Comparison of ENCODE assay signal across 10 cellular contexts in the genomic region with DNA sequence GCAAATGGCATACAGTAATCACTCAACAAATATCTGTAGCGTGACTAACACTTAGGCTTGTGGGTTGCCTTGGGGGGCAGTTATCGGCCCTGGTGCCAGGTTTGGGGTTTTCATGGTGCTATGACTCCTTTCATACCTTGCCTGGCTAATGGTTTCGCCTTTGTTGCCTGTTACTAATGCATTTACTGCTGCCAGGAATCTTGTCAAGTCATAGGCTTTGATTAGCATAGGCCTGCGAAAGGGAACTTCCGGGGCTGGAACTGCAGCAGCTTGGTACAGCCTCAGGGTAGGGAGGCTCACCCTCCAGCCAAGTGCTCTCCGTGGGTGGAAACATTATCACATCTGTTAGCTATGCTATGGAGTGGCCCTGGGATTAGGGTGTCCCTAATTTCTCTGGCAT. TPM values are rescaled to one million over a fixed set of nuclear protein-coding genes. Genes with fewer than 3 reads are reported as not detected.
DNase-seq lines count a peak whose midpoint lies in the region; ATAC-seq and TF ChIP-seq lines count a peak whose summit lies in the region.
"Had no signal": no experiment of that assay in that cellular context is flagged by ENCODE, and none has a peak within 500 bp of the region (broad histone marks: within the 10 kb centered on the region; RNA-seq: fewer than 3 reads in every experiment).

No MANE protein-coding gene starts in this region.

- peaks cover 2% of the 10 kb centered on the region for H3K36me3 Mint-ChIP-seq in neural progenitor cell
- H3K36me3 Mint-ChIP-seq in activated T-helper 2 cell treated with anti-CD3 and anti-CD28 coated beads, Interferon-gamma antibody, Interleukin-2, Interleukin-4, amounts not matched to agents 10 μg/mL and 5 μg/mL and 100 μg/mL, durations not matched to agents 14 hours and 24 hours and 36 hours (ENCODE audit: low read depth) = no peaks in the 10 kb centered on the region

- H3K36me3 ChIP-seq in MG63 (no peaks in the 10 kb centered on the region), neural progenitor cell (no peaks in the 10 kb centered on the region)

- H3K4me1 Mint-ChIP-seq in neural progenitor cell = peaks cover 54% of the 10 kb centered on the region
- H3K4me1 Mint-ChIP-seq in activated T-helper 2 cell treated with anti-CD3 and anti-CD28 coated beads, Interferon-gamma antibody, Interleukin-2, Interleukin-4, amounts not matched to agents 10 μg/mL and 5 μg/mL and 100 μg/mL, durations not matched to agents 14 hours and 24 hours and 36 hours (ENCODE audit: low read depth) = no peaks in the 10 kb centered on the region

- H3K27ac ChIP-seq in cingulate gyrus (ENCODE audit: low read depth, low read length) (peak overlapping the region; percentile 85), neural progenitor cell (no peak overlapping the region)

- H3K9me3 ChIP-seq in MG63 (no peaks in the 10 kb centered on the region), neural progenitor cell (ENCODE audit: low read depth) (no peaks in the 10 kb centered on the region)

- H3K9ac ChIP-seq in neural progenitor cell = no peak overlapping the region

- no peaks in the 10 kb centered on the region for H4K20me1 ChIP-seq in neural progenitor cell (ENCODE audit: low read depth)

- no peak overlapping the region for H3K4me2 ChIP-seq in neural progenitor cell

- H2AFZ ChIP-seq in neural progenitor cell (replicated peaks) = peak overlapping the region; percentile 7

- no peak overlapping the region for H3K4me3 Mint-ChIP-seq in neural progenitor cell
- no peak overlapping the region for H3K4me3 Mint-ChIP-seq in activated T-helper 2 cell treated with anti-CD3 and anti-CD28 coated beads, Interferon-gamma antibody, Interleukin-2, Interleukin-4, amounts not matched to agents 10 μg/mL and 5 μg/mL and 100 μg/mL, durations not matched to agents 14 hours and 24 hours and 36 hours (ENCODE audit: low read depth)

- H3K27me3 ChIP-seq in MG63 (no peaks in the 10 kb centered on the region), neural progenitor cell (no peaks in the 10 kb centered on the region)

- H3K27me3 Mint-ChIP-seq in neural progenitor cell (ENCODE audit: insufficient read depth, low read depth) = peaks cover 2% of the 10 kb centered on the region
- no peaks in the 10 kb centered on the region for H3K27me3 Mint-ChIP-seq in activated T-helper 2 cell treated with anti-CD3 and anti-CD28 coated beads, Interferon-gamma antibody, Interleukin-2, Interleukin-4, amounts not matched to agents 10 μg/mL and 5 μg/mL and 100 μg/mL, durations not matched to agents 14 hours and 24 hours and 36 hours (ENCODE audit: low read depth)

- TF ChIP-seq CTCF in neural progenitor cell (IDR thresholded peaks at IDR 0.05) = no peak

- no peaks in the 10 kb centered on the region for H3K79me2 ChIP-seq in neural progenitor cell (ENCODE audit: low read depth)

- H3K4me1 ChIP-seq in neural progenitor cell = peaks cover 3% of the 10 kb centered on the region

- peaks cover 5% of the 10 kb centered on the region for H3F3A ChIP-seq in neural progenitor cell (ENCODE audit: low read depth)

- H3K9me3 Mint-ChIP-seq in neural progenitor cell = no peaks in the 10 kb centered on the region
- H3K9me3 Mint-ChIP-seq in activated T-helper 2 cell treated with anti-CD3 and anti-CD28 coated beads, Interferon-gamma antibody, Interleukin-2, Interleukin-4, amounts not matched to agents 10 μg/mL and 5 μg/mL and 100 μg/mL, durations not matched to agents 14 hours and 24 hours and 36 hours = no peaks in the 10 kb centered on the region

- no peak overlapping the region for H3K27ac Mint-ChIP-seq in neural progenitor cell
- no peak overlapping the region for H3K27ac Mint-ChIP-seq in activated T-helper 2 cell treated with anti-CD3 and anti-CD28 coated beads, Interferon-gamma antibody, Interleukin-2, Interleukin-4, amounts not matched to agents 10 μg/mL and 5 μg/mL and 100 μg/mL, durations not matched to agents 14 hours and 24 hours and 36 hours

- H3K4me3 ChIP-seq in MG63 = no peak overlapping the region
- H3K4me3 ChIP-seq in neural progenitor cell = no peak overlapping the region

- DNase-seq in ELR (ENCODE audit: low read depth) = peak; percentile 97
- DNase-seq in MG63 = peak; percentile 96
- no peak for DNase-seq in neural progenitor cell (ENCODE audit: low spot score)
- no peak for DNase-seq in OCI-M2 (lab: John Stamatoyannopoulos, UW; ENCODE audit: unreplicated experiment)
- no peak for DNase-seq in activated T-helper 2 cell treated with anti-CD3 and anti-CD28 coated beads, Interferon-gamma antibody, Interleukin-2, Interleukin-4, amounts not matched to agents 10 μg/mL and 5 μg/mL and 100 μg/mL, durations not matched to agents 14 hours and 24 hours and 36 hours (ENCODE audit: low spot score)
- DNase-seq in Kasumi-1 (lab: John Stamatoyannopoulos, UW) = no peak
- DNase-seq: activated effector memory CD4-positive, alpha-beta T cell treated with anti-CD3 and anti-CD28 coated beads, Interleukin-2, amount 50 U/mL, for 16 hours had no signal

- ATAC-seq in GM21367 (IDR thresholded peaks at IDR 0.05; ENCODE audit: unreplicated experiment) = no peak
- ATAC-seq: HCT116 had no signal

- intact Hi-C loops in activated T-helper 2 cell treated with anti-CD3 and anti-CD28 coated beads, Interferon-gamma antibody, Interleukin-2, Interleukin-4, amounts not matched to agents 10 μg/mL and 5 μg/mL and 100 μg/mL, durations not matched to agents 14 hours and 24 hours and 36 hours (cut with micrococcal nuclease) = no loop called here

RNA-seq across cellular contexts. Expression of a gene that starts 13.2 kb away (rescaled TPM):
- total RNA-seq in MG63 (2014; rRNA removed; shearing (Covaris generic); ENCODE audit: low replicate concordance) = 0.16 TPM in 1 of 2 replicates, not detected in the other
- 0.37 and 0.88 TPM in 2 replicates for total RNA-seq in neural progenitor cell (ENCODE audit: low replicate concordance)
- not detected in 2 replicates for total RNA-seq in activated T-helper 2 cell treated with anti-CD3 and anti-CD28 coated beads, Interferon-gamma antibody, Interleukin-2, Interleukin-4, amounts not matched to agents 10 μg/mL and 5 μg/mL and 100 μg/mL, durations not matched to agents 14 hours and 24 hours and 36 hours

RNA-seq across cellular contexts. Expression of a gene that starts 52.1 kb away (rescaled TPM):
- total RNA-seq in MG63 (2014; rRNA removed; shearing (Covaris generic); ENCODE audit: low replicate concordance) = 134 and 182 TPM in 2 replicates
- 79.0 and 87.1 TPM in 2 replicates for total RNA-seq in neural progenitor cell (ENCODE audit: low replicate concordance)
- 107 and 113 TPM in 2 replicates for total RNA-seq in activated T-helper 2 cell treated with anti-CD3 and anti-CD28 coated beads, Interferon-gamma antibody, Interleukin-2, Interleukin-4, amounts not matched to agents 10 μg/mL and 5 μg/mL and 100 μg/mL, durations not matched to agents 14 hours and 24 hours and 36 hours

Comparison
In these comparisons a context has a peak if more than half of its experiments do, and no peak if none do; other contexts are left out.
1. DNase-seq: peak in ELR (single experiment) and MG63 (single experiment); none in neural progenitor cell (single experiment), OCI-M2 (single experiment), activated T-helper 2 cell treated with anti-CD3 and anti-CD28 coated beads, Interferon-gamma antibody, Interleukin-2, Interleukin-4, amounts not matched to agents 10 μg/mL and 5 μg/mL and 100 μg/mL, durations not matched to agents 14 hours and 24 hours and 36 hours (single experiment) and Kasumi-1 (0 of 2).